In genomic region chr4:142960134-142960533, GRCh38 we compare ENCODE assay signal across 23 cellular contexts.
DNase-seq lines count a peak whose midpoint lies in the region; ATAC-seq and TF ChIP-seq lines count a peak whose summit lies in the region.
"Had no signal": no experiment of that assay in that cellular context is flagged by ENCODE, and none has a peak within 500 bp of the region (broad histone marks: within the 10 kb centered on the region; RNA-seq: fewer than 3 reads in every experiment).

No MANE protein-coding gene starts in this region.

- H3K27me3 ChIP-seq in cardiac muscle cell (no peaks in the 10 kb centered on the region), left ventricle myocardium inferior (ENCODE audit: low read depth) (no peaks in the 10 kb centered on the region), muscle layer of colon (ENCODE audit: control insufficient read depth in 1 of 2, insufficient read depth in 2 of 2, low read length in 2 of 2) (no peaks in the 10 kb centered on the region), endodermal cell (ENCODE audit: control insufficient read depth, insufficient read depth, low read length, poor library complexity, severe bottlenecking) (no peaks in the 10 kb centered on the region), MG63 (no peaks in the 10 kb centered on the region)
- H3K27me3 ChIP-seq: brain microvascular endothelial cell, uterus had no signal

- H3K4me1 ChIP-seq in cardiac muscle cell (ENCODE audit: low read depth) (peaks cover 18% of the 10 kb centered on the region), left ventricle myocardium inferior (peaks cover 25% of the 10 kb centered on the region), muscle layer of colon (ENCODE audit: insufficient read depth, low read length) (peaks cover 22% of the 10 kb centered on the region), endodermal cell (ENCODE audit: control insufficient read depth, insufficient read depth, low read length) (no peaks in the 10 kb centered on the region)
- H3K4me1 ChIP-seq: A549 had no signal

- H3K9me3 ChIP-seq in cardiac muscle cell (ENCODE audit: low read depth): no peaks in the 10 kb centered on the region
- H3K9me3 ChIP-seq in left ventricle myocardium inferior (replicated peaks): peaks cover 6% of the 10 kb centered on the region
- H3K9me3 ChIP-seq in muscle layer of colon (ENCODE audit: low read length): no peaks in the 10 kb centered on the region
- H3K9me3 ChIP-seq in endodermal cell (ENCODE audit: control insufficient read depth, low read length): peaks cover 10% of the 10 kb centered on the region
- H3K9me3 ChIP-seq in MG63: no peaks in the 10 kb centered on the region
- H3K9me3 ChIP-seq: mucosa of descending colon, uterus had no signal

- H3K4me3 ChIP-seq in cardiac muscle cell (no peak overlapping the region), left ventricle myocardium inferior (no peak overlapping the region), muscle layer of colon (ENCODE audit: low read depth in 1 of 2, low read length in 2 of 2) (no peak overlapping the region), endodermal cell (ENCODE audit: low read length) (no peak overlapping the region), MG63 (no peak overlapping the region)
- H3K4me3 ChIP-seq: A549, mucosa of descending colon, uterus had no signal

- 86 to 100% methylated on average over 1 of the region's 1 CpG for WGBS in endodermal cell (ENCODE audit: insufficient coverage in 1 of 2, insufficient read length in 1 of 2), 2 experiments

- peak overlapping the region; percentile 58 for H3K27ac ChIP-seq in cardiac muscle cell
- no peak overlapping the region for H3K27ac ChIP-seq in left ventricle myocardium inferior (replicated peaks)
- peak overlapping the region; percentile 30 for H3K27ac ChIP-seq in muscle layer of colon (ENCODE audit: low read depth, low read length)
- no peak overlapping the region for H3K27ac ChIP-seq in endodermal cell (ENCODE audit: low read depth, low read length)
- H3K27ac ChIP-seq: A549, brain microvascular endothelial cell had no signal

- DNase-seq in cardiac muscle cell (ENCODE audit: low read depth in 1 of 2, low spot score in 1 of 2) (peak; percentile 25 to 50), left ventricle myocardium inferior (no peak), endodermal cell (no peak), MG63 (no peak)
- no peak for DNase-seq in activated naive CD4-positive, alpha-beta T cell treated with anti-CD3 and anti-CD28 coated beads, Interleukin-2, amount 50 U/mL, for 16 hours
- DNase-seq: activated CD4-positive, alpha-beta T cell treated with anti-CD3 and anti-CD28 coated beads for 4 hours; brain microvascular endothelial cell; C1 segment of cervical spinal cord; H9; Karpas-422; left cardiac atrium; mucosa of descending colon; NCI-H1417; NCI-H69; right cardiac atrium; stimulated activated CD4-positive, alpha-beta T cell treated with anti-CD3 and anti-CD28 coated beads, Interleukin-15, amount 100 ng/mL, for 24 hours; T-cell; uterus had no signal

- peaks cover 21% of the 10 kb centered on the region for H3K9me3 Mint-ChIP-seq in dendritic cell treated with granulocyte-macrophage colony-stimulating factor and Interleukin-4, amounts not matched to agents 40 ng/mL and 50 ng/mL, for 4 days
- peaks cover 10% of the 10 kb centered on the region for H3K9me3 Mint-ChIP-seq in endodermal cell

- H3K4me1 Mint-ChIP-seq in dendritic cell treated with granulocyte-macrophage colony-stimulating factor and Interleukin-4, amounts not matched to agents 40 ng/mL and 50 ng/mL, for 4 days (ENCODE audit: low read depth): peaks cover 36% of the 10 kb centered on the region
- no peaks in the 10 kb centered on the region for H3K4me1 Mint-ChIP-seq in endodermal cell
- H3K4me1 Mint-ChIP-seq: T-cell had no signal

- intact Hi-C loops in left ventricle myocardium inferior (cut with micrococcal nuclease): no loop called here
- intact Hi-C loops in dendritic cell treated with granulocyte-macrophage colony-stimulating factor and Interleukin-4, amounts not matched to agents 40 ng/mL and 50 ng/mL, for 4 days (cut with micrococcal nuclease): loop anchor here (10.0 kb wide), 1 partner anchor 225 kb away; the partner anchor contains the start of gene USP38

- no peak for ATAC-seq in HG03565 (IDR thresholded peaks at IDR 0.05; ENCODE audit: unreplicated experiment)
- ATAC-seq: A549, left cardiac atrium, mucosa of descending colon, T-cell had no signal

- TF ChIP-seq CTCF in cardiac muscle cell (IDR thresholded peaks at IDR 0.05; ENCODE audit: low read depth, low read length): no peak
- TF ChIP-seq CTCF in left ventricle myocardium inferior (IDR thresholded peaks at IDR 0.05; ENCODE audit: borderline replicate concordance): no peak
- no peak for TF ChIP-seq CTCF in endodermal cell (conservative IDR thresholded peaks at IDR 0.05)

- H3K9ac ChIP-seq in muscle layer of colon (ENCODE audit: low read length) (no peak overlapping the region), endodermal cell (ENCODE audit: extremely low read depth, low read length, poor library complexity, severe bottlenecking) (no peak overlapping the region)

- no peaks in the 10 kb centered on the region for H3K36me3 Mint-ChIP-seq in dendritic cell treated with granulocyte-macrophage colony-stimulating factor and Interleukin-4, amounts not matched to agents 40 ng/mL and 50 ng/mL, for 4 days (ENCODE audit: low read depth)
- H3K36me3 Mint-ChIP-seq in endodermal cell (ENCODE audit: low read depth): no peaks in the 10 kb centered on the region
- H3K36me3 Mint-ChIP-seq: T-cell had no signal

- H3K4me3 Mint-ChIP-seq in dendritic cell treated with granulocyte-macrophage colony-stimulating factor and Interleukin-4, amounts not matched to agents 40 ng/mL and 50 ng/mL, for 4 days: no peak overlapping the region
- no peak overlapping the region for H3K4me3 Mint-ChIP-seq in endodermal cell
- H3K4me3 Mint-ChIP-seq: activated naive CD8-positive, alpha-beta T cell; H9; T-cell had no signal

- H3K27me3 Mint-ChIP-seq in dendritic cell treated with granulocyte-macrophage colony-stimulating factor and Interleukin-4, amounts not matched to agents 40 ng/mL and 50 ng/mL, for 4 days: no peaks in the 10 kb centered on the region
- H3K27me3 Mint-ChIP-seq in endodermal cell (ENCODE audit: insufficient read depth): no peaks in the 10 kb centered on the region

- H3K36me3 ChIP-seq in cardiac muscle cell (no peaks in the 10 kb centered on the region), left ventricle myocardium inferior (no peaks in the 10 kb centered on the region), muscle layer of colon (ENCODE audit: insufficient read depth, low read length) (no peaks in the 10 kb centered on the region), endodermal cell (ENCODE audit: control insufficient read depth, insufficient read depth, low read length) (no peaks in the 10 kb centered on the region), MG63 (no peaks in the 10 kb centered on the region)
- H3K36me3 ChIP-seq: brain microvascular endothelial cell, uterus had no signal

- peak overlapping the region; percentile 82 for H3K27ac Mint-ChIP-seq in dendritic cell treated with granulocyte-macrophage colony-stimulating factor and Interleukin-4, amounts not matched to agents 40 ng/mL and 50 ng/mL, for 4 days
- H3K27ac Mint-ChIP-seq in endodermal cell: no peak overlapping the region
- H3K27ac Mint-ChIP-seq: activated naive CD8-positive, alpha-beta T cell; H9; T-cell had no signal

Comparison
In these comparisons a context has a peak if more than half of its experiments do, and no peak if none do; other contexts are left out.
1. DNase-seq: peak in cardiac muscle cell (2 of 2); none in left ventricle myocardium inferior (single experiment), endodermal cell (single experiment), activated naive CD4-positive, alpha-beta T cell treated with anti-CD3 and anti-CD28 coated beads, Interleukin-2, amount 50 U/mL, for 16 hours (single experiment) and MG63 (single experiment).
2. H3K27ac ChIP-seq: peak in cardiac muscle cell (single experiment) and muscle layer of colon (single experiment); none in left ventricle myocardium inferior (single experiment) and endodermal cell (single experiment).